Comparison of ENCODE assay signal across 17 cellular contexts in the genomic region with DNA sequence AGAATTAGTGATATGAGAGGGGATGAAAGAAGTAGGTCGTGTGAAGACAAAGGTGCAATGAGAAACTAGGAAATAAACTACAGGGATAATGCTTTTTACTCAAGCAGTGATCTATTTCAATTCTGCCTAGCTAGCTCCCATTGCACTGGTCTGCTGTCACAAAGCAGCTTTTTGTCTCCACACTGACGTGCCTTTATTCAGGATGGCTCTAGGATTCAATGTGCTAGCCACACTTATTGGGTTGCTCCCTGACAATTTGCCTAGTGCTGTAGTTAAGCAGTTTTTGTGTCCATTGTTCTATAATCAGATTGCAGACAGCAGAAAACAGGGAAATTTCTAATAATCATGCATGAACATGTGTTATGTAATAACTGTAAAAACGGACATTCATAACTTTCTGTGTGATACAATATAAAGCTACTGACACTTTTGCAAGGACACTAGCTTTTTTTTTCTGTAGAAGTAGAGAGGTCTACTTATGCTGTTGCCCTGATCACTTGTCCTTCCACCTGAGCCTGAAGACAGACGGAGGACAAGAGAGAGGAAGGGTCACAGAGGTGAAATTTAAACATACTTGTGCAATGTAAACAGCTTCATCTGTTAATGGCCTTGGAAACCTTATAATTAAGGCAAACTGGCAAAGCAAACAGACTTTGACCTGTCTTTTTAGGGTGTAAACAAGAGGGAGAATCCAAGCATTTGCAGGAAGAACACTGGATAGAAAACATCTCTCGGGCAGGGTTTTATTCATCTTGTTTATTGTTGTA.
A peak's percentile ranks its signal among the peaks of the same experiment; 100 is the strongest.
DNase-seq lines count a peak whose midpoint lies in the region; ATAC-seq and TF ChIP-seq lines count a peak whose summit lies in the region.
"Had no signal": no experiment of that assay in that cellular context is flagged by ENCODE, and none has a peak within 500 bp of the region (broad histone marks: within the 10 kb centered on the region; RNA-seq: fewer than 3 reads in every experiment).

No MANE protein-coding gene starts in this region.

- TF ChIP-seq CTCF in GM20000 (IDR thresholded peaks at IDR 0.05; ENCODE audit: extremely low read depth, missing control alignments) (no peak), endothelial cell (IDR thresholded peaks at IDR 0.05; ENCODE audit: unreplicated experiment) (no peak)

- DNase-seq in COLO668 (lab: John Stamatoyannopoulos, UW; ENCODE audit: unreplicated experiment) (peak; percentile 55), NCI-H1417 treated with DMSO at 0.1 percent for 48 hours (lab: John Stamatoyannopoulos, UW) (peak; percentile 29), globus pallidus (ENCODE audit: low spot score) (peak; percentile 66), midbrain (lab: John Stamatoyannopoulos, UW) (peak; percentile 40), NCI-H1092 treated with DMSO at 0.1 percent for 48 hours (lab: John Stamatoyannopoulos, UW) (no peak), GM20000 (ENCODE audit: low spot score) (no peak), endothelial cell (ENCODE audit: low spot score) (no peak)
- DNase-seq: COR-L47; GM23248; NCI-H1436 treated with DMSO at 0.1 percent for 48 hours; NCI-H524; NK-92 treated with Interleukin-12 subunit alpha and Interleukin-12 subunit beta, amount 100 ng/mL, for 24 hours; SHP77 had no signal

- H3K36me3 Mint-ChIP-seq in endothelial cell (ENCODE audit: low read depth, unreplicated experiment), result no peaks in the 10 kb centered on the region

- H3K4me3 Mint-ChIP-seq in endothelial cell (ENCODE audit: unreplicated experiment), result no peak overlapping the region

- no peaks in the 10 kb centered on the region for H3K9me3 Mint-ChIP-seq in endothelial cell (ENCODE audit: unreplicated experiment)

- no peaks in the 10 kb centered on the region for H3K27me3 Mint-ChIP-seq in endothelial cell (ENCODE audit: unreplicated experiment)

- no peak overlapping the region for H3K27ac Mint-ChIP-seq in endothelial cell (ENCODE audit: unreplicated experiment)

- no peak for ATAC-seq in GM18517 (IDR thresholded peaks at IDR 0.05; ENCODE audit: unreplicated experiment)
- ATAC-seq: A549, HCT116, SK-N-SH treated with all-trans-retinoic acid at 6 μM for 48 hours had no signal

- H3K4me1 Mint-ChIP-seq in endothelial cell (ENCODE audit: unreplicated experiment), result no peaks in the 10 kb centered on the region

Comparison
In these comparisons a context has a peak if more than half of its experiments do, and no peak if none do; other contexts are left out.
1. DNase-seq: peak in COLO668 (single experiment), NCI-H1417 treated with DMSO at 0.1 percent for 48 hours (single experiment), globus pallidus (single experiment) and midbrain (single experiment); none in NCI-H1092 treated with DMSO at 0.1 percent for 48 hours (single experiment), GM20000 (single experiment) and endothelial cell (single experiment).